In genomic region chr10:78115135-78115853, GRCh38 we compare ENCODE assay signal across 28 cellular contexts.
"Had no signal": no experiment of that assay in that cellular context is flagged by ENCODE, and none has a peak within 500 bp of the region (broad histone marks: within the 10 kb centered on the region; RNA-seq: fewer than 3 reads in every experiment).

No MANE protein-coding gene starts in this region.

- H3K36me3 ChIP-seq: esophagus squamous epithelium, heart right ventricle, lower lobe of right lung, neural progenitor cell, ovary, spleen, thyroid gland, vagina had no signal

- H3K4me1 Mint-ChIP-seq: natural killer cell; neural progenitor cell; stimulated activated memory B cell treated with anti-CD40 and anti-IgM and Interleukin-4, amounts not matched to agents 10 μg/mL and 1 μg/mL and 100 μg/mL, for 72 hours had no signal

- DNase-seq: dermis blood vessel endothelial cell; effector memory CD8-positive, alpha-beta T cell; erythroblast; esophagus squamous epithelium; foreskin melanocyte; glutamatergic neuron; heart right ventricle; hippocampal formation; kidney glomerular epithelial cell; left colon; left ventricle myocardium superior; lower lobe of right lung; natural killer cell; nucleus accumbens; ovary; posterior cingulate gyrus; psoas muscle; right cardiac atrium; spleen; stimulated activated CD4-positive, alpha-beta T cell treated with anti-CD3 and anti-CD28 coated beads, Interleukin-4, amount 100 ng/mL, for 4 hours; stimulated activated naive CD8-positive, alpha-beta T cell treated with anti-CD3 and anti-CD28 coated beads, Interleukin-15, Interleukin-2, amounts not matched to agents 100 U/mL and 50 U/mL, for 24 hours; thyroid gland; trophoblast cell had no signal

- H3K27me3 ChIP-seq: neural progenitor cell, ovary, thyroid gland, vagina had no signal

- H3K27ac Mint-ChIP-seq: effector memory CD8-positive, alpha-beta T cell; natural killer cell; neural progenitor cell; stimulated activated memory B cell treated with anti-CD40 and anti-IgM and Interleukin-4, amounts not matched to agents 10 μg/mL and 1 μg/mL and 100 μg/mL, for 72 hours had no signal

- H3K9me3 ChIP-seq: esophagus squamous epithelium, lower lobe of right lung, ovary, psoas muscle, thyroid gland, vagina had no signal

- H3K4me1 ChIP-seq: esophagus squamous epithelium, heart right ventricle, lower lobe of right lung, neural progenitor cell, psoas muscle, spleen, thyroid gland, vagina had no signal

- H3K27ac ChIP-seq: coronary artery, esophagus squamous epithelium, heart right ventricle, lower lobe of right lung, neural progenitor cell, ovary, psoas muscle, skin epidermis, spleen, thyroid gland, vagina had no signal

- H3K9me3 Mint-ChIP-seq: neural progenitor cell had no signal

- H3K36me3 Mint-ChIP-seq: natural killer cell; neural progenitor cell; stimulated activated memory B cell treated with anti-CD40 and anti-IgM and Interleukin-4, amounts not matched to agents 10 μg/mL and 1 μg/mL and 100 μg/mL, for 72 hours had no signal

- H3K9ac ChIP-seq: neural progenitor cell had no signal

- H3K4me3 Mint-ChIP-seq: effector memory CD8-positive, alpha-beta T cell; natural killer cell; neural progenitor cell; stimulated activated memory B cell treated with anti-CD40 and anti-IgM and Interleukin-4, amounts not matched to agents 10 μg/mL and 1 μg/mL and 100 μg/mL, for 72 hours had no signal

- H3K4me3 ChIP-seq: coronary artery, esophagus squamous epithelium, heart right ventricle, lower lobe of right lung, neural progenitor cell, ovary, psoas muscle, skin epidermis, spleen, thyroid gland, vagina had no signal

- ATAC-seq: effector memory CD8-positive, alpha-beta T cell; heart right ventricle; left colon; left ventricle myocardium superior; lower lobe of right lung; natural killer cell; psoas muscle; right cardiac atrium; stimulated activated memory B cell treated with anti-CD40 and anti-IgM and Interleukin-4, amounts not matched to agents 10 μg/mL and 1 μg/mL and 100 μg/mL, for 72 hours; stimulated activated naive CD8-positive, alpha-beta T cell treated with anti-CD3 and anti-CD28 coated beads, Interleukin-15, Interleukin-2, amounts not matched to agents 100 U/mL and 50 U/mL, for 24 hours had no signal

- H3K4me2 ChIP-seq: neural progenitor cell had no signal
